ENCODE assay signal across 25 cellular contexts in the genomic region with DNA sequence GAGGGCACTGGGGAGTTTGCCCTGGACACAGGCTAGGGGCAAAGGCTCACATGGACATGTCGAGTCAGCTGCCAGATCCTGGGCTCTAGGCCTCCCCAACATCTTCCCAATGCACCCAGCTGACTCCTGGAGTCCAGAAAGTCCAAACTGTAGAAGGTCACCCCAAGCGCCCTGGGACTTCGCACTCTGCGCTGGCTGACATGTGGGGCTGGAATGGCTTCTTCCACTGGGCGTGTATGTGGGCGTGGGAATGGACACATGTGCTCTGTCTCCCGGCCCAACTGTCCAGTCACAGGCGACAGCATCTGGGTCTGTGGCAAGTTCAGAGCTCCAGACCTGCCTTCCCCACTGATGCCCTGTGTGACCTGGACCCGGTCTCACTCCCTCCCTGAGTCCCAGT. TPM values are rescaled to one million over a fixed set of nuclear protein-coding genes. Genes with fewer than 3 reads are reported as not detected.
A peak's percentile ranks its signal among the peaks of the same experiment; 100 is the strongest.
DNase-seq lines count a peak whose midpoint lies in the region; ATAC-seq and TF ChIP-seq lines count a peak whose summit lies in the region.
"Had no signal": no experiment of that assay in that cellular context is flagged by ENCODE, and none has a peak within 500 bp of the region (broad histone marks: within the 10 kb centered on the region; RNA-seq: fewer than 3 reads in every experiment).

No MANE protein-coding gene starts in this region.

- no peak overlapping the region for H3K9ac ChIP-seq in liver (ENCODE audit: low read depth in 1 of 2, low read length in 2 of 2)

- no peaks in the 10 kb centered on the region for H3K9me3 ChIP-seq in liver (ENCODE audit: control insufficient read depth in 4 of 4, low read length in 3 of 4)
- H3K9me3 ChIP-seq: ascending aorta, sigmoid colon, transverse colon had no signal

- 88% methylated on average over 9 of the region's 9 CpGs for WGBS in liver

- no peak for TF ChIP-seq CTCF in liver (IDR thresholded peaks at IDR 0.05; ENCODE audit: low read depth, low read length, missing input control)
- TF ChIP-seq CTCF in WTC11 (IDR thresholded peaks at IDR 0.05) = no peak

- no peaks in the 10 kb centered on the region for H3K27me3 Mint-ChIP-seq in T-helper 1 cell treated with Interleukin-12 subunit alpha and Interleukin-12 subunit beta and Interleukin-4 antibody, amounts not matched to agents 30 μg/mL and 1 μg/mL, for 36 hours (ENCODE audit: low read depth)
- H3K27me3 Mint-ChIP-seq in stimulated activated naive CD8-positive, alpha-beta T cell treated with anti-CD3 and anti-CD28 coated beads, Interleukin-15, Interleukin-2, amounts not matched to agents 100 ng/mL and 50 ng/mL, for 24 hours = no peaks in the 10 kb centered on the region
- H3K27me3 Mint-ChIP-seq in WTC11 (ENCODE audit: low read depth) = no peaks in the 10 kb centered on the region
- H3K27me3 Mint-ChIP-seq: activated naive CD4-positive, alpha-beta T cell treated with anti-CD3 and anti-CD28 coated beads, Interleukin-2, amount 50 U/mL, for 24 hours; progenitor cell of endocrine pancreas had no signal

- no peaks in the 10 kb centered on the region for H3K27me3 ChIP-seq in liver (ENCODE audit: control insufficient read depth in 4 of 4, insufficient read depth in 4 of 4, low read length in 3 of 4)
- H3K27me3 ChIP-seq: ascending aorta, sigmoid colon, transverse colon had no signal

- H3K27ac Mint-ChIP-seq in T-helper 1 cell treated with Interleukin-12 subunit alpha and Interleukin-12 subunit beta and Interleukin-4 antibody, amounts not matched to agents 30 μg/mL and 1 μg/mL, for 36 hours = peak overlapping the region; percentile 92
- peak overlapping the region; percentile 82 for H3K27ac Mint-ChIP-seq in stimulated activated naive CD8-positive, alpha-beta T cell treated with anti-CD3 and anti-CD28 coated beads, Interleukin-15, Interleukin-2, amounts not matched to agents 100 ng/mL and 50 ng/mL, for 24 hours
- no peak overlapping the region for H3K27ac Mint-ChIP-seq in WTC11
- H3K27ac Mint-ChIP-seq: GM23338, progenitor cell of endocrine pancreas had no signal

- no peak for ATAC-seq in stimulated activated naive CD8-positive, alpha-beta T cell treated with anti-CD3 and anti-CD28 coated beads, Interleukin-15, Interleukin-2, amounts not matched to agents 100 U/mL and 50 U/mL, for 24 hours
- ATAC-seq in WTC11 (no peak), GM19328 (IDR thresholded peaks at IDR 0.05; ENCODE audit: unreplicated experiment) (no peak)
- ATAC-seq: GM23338, left ventricle myocardium superior had no signal

- no peak overlapping the region for H3K4me3 Mint-ChIP-seq in T-helper 1 cell treated with Interleukin-12 subunit alpha and Interleukin-12 subunit beta and Interleukin-4 antibody, amounts not matched to agents 30 μg/mL and 1 μg/mL, for 36 hours
- no peak overlapping the region for H3K4me3 Mint-ChIP-seq in stimulated activated naive CD8-positive, alpha-beta T cell treated with anti-CD3 and anti-CD28 coated beads, Interleukin-15, Interleukin-2, amounts not matched to agents 100 ng/mL and 50 ng/mL, for 24 hours
- no peak overlapping the region for H3K4me3 Mint-ChIP-seq in WTC11
- H3K4me3 Mint-ChIP-seq: activated naive CD4-positive, alpha-beta T cell treated with anti-CD3 and anti-CD28 coated beads, Interleukin-2, amount 50 U/mL, for 24 hours; GM23338 had no signal

- peaks cover 83% of the 10 kb centered on the region for H3K4me1 Mint-ChIP-seq in T-helper 1 cell treated with Interleukin-12 subunit alpha and Interleukin-12 subunit beta and Interleukin-4 antibody, amounts not matched to agents 30 μg/mL and 1 μg/mL, for 36 hours (ENCODE audit: low read depth)
- H3K4me1 Mint-ChIP-seq in stimulated activated naive CD8-positive, alpha-beta T cell treated with anti-CD3 and anti-CD28 coated beads, Interleukin-15, Interleukin-2, amounts not matched to agents 100 ng/mL and 50 ng/mL, for 24 hours (ENCODE audit: low read depth) = peaks cover 85% of the 10 kb centered on the region
- H3K4me1 Mint-ChIP-seq in WTC11 = peaks cover 12% of the 10 kb centered on the region

- POLR2A ChIA-PET in WTC11 (lab: Charles Lee) = interaction anchor here (0.6 kb wide), 1 partner anchor 45 kb away, joined by 7 read pairs; no protein-coding TSS in a partner anchor

- no peak overlapping the region for H3K4me3 ChIP-seq in liver (ENCODE audit: low read depth in 1 of 3, low read length in 3 of 3)
- H3K4me3 ChIP-seq: ascending aorta, GM23338, sigmoid colon, transverse colon had no signal

- DNase-seq in T-helper 1 cell = no peak
- no peak for DNase-seq in stimulated activated naive CD8-positive, alpha-beta T cell treated with anti-CD3 and anti-CD28 coated beads, Interleukin-15, Interleukin-2, amounts not matched to agents 100 U/mL and 50 U/mL, for 24 hours
- DNase-seq in WTC11 (ENCODE audit: low spot score) = no peak
- DNase-seq in NCI-H226 = no peak
- DNase-seq: activated CD4-positive, alpha-beta T cell treated with anti-CD3 and anti-CD28 coated beads for 1 hour; caudate nucleus; dermis blood vessel endothelial cell; DMS79 treated with DMSO at 0.1 percent for 48 hours; KG1; left ventricle myocardium superior; NCI-H510A; SHP77 treated with DMSO at 0.1 percent for 48 hours; sigmoid colon; stimulated activated CD4-positive, alpha-beta T cell treated with anti-CD3 and anti-CD28 coated beads, Interleukin-15, amount 100 ng/mL, for 24 hours; SW 1271; transverse colon had no signal

- H3K36me3 Mint-ChIP-seq in T-helper 1 cell treated with Interleukin-12 subunit alpha and Interleukin-12 subunit beta and Interleukin-4 antibody, amounts not matched to agents 30 μg/mL and 1 μg/mL, for 36 hours (ENCODE audit: low read depth) = peaks cover 34% of the 10 kb centered on the region
- H3K36me3 Mint-ChIP-seq in stimulated activated naive CD8-positive, alpha-beta T cell treated with anti-CD3 and anti-CD28 coated beads, Interleukin-15, Interleukin-2, amounts not matched to agents 100 ng/mL and 50 ng/mL, for 24 hours (ENCODE audit: low read depth) = peaks cover 3% of the 10 kb centered on the region
- H3K36me3 Mint-ChIP-seq in WTC11 = no peaks in the 10 kb centered on the region
- H3K36me3 Mint-ChIP-seq: activated naive CD4-positive, alpha-beta T cell treated with anti-CD3 and anti-CD28 coated beads, Interleukin-2, amount 50 U/mL, for 24 hours had no signal

- no peak for TF ChIP-seq RAD21 in liver (IDR thresholded peaks at IDR 0.05)

- peaks cover 8 to 23% (median 18%) of the 10 kb centered on the region in 4 donors for H3K4me1 ChIP-seq in liver (ENCODE audit: control insufficient read depth in 4 of 4, insufficient read depth in 4 of 4, low read length in 3 of 4)
- H3K4me1 ChIP-seq: ascending aorta, sigmoid colon had no signal

- no peaks in the 10 kb centered on the region for H3K36me3 ChIP-seq in liver (ENCODE audit: control insufficient read depth in 4 of 4, insufficient read depth in 3 of 4, low read depth in 1 of 4, low read length in 3 of 4)
- H3K36me3 ChIP-seq: ascending aorta, sigmoid colon, transverse colon had no signal

- no peak overlapping the region for H3K27ac ChIP-seq in liver (ENCODE audit: low read depth in 1 of 2, low read length in 2 of 2)
- H3K27ac ChIP-seq: 22Rv1, ascending aorta, sigmoid colon, transverse colon had no signal

- H3K9me3 Mint-ChIP-seq in T-helper 1 cell treated with Interleukin-12 subunit alpha and Interleukin-12 subunit beta and Interleukin-4 antibody, amounts not matched to agents 30 μg/mL and 1 μg/mL, for 36 hours = peaks cover 5% of the 10 kb centered on the region
- no peaks in the 10 kb centered on the region for H3K9me3 Mint-ChIP-seq in stimulated activated naive CD8-positive, alpha-beta T cell treated with anti-CD3 and anti-CD28 coated beads, Interleukin-15, Interleukin-2, amounts not matched to agents 100 ng/mL and 50 ng/mL, for 24 hours
- peaks cover 10% of the 10 kb centered on the region; the same call in 1 of the 2 replicates for H3K9me3 Mint-ChIP-seq in WTC11
- H3K9me3 Mint-ChIP-seq: activated naive CD4-positive, alpha-beta T cell treated with anti-CD3 and anti-CD28 coated beads, Interleukin-2, amount 50 U/mL, for 24 hours; GM23338 had no signal

- CTCF ChIA-PET in WTC11 (lab: Charles Lee) = no interaction called here

TF ChIP-seq in liver, 16 proteins besides CTCF, POLR2A, EP300 and RAD21:
- no peak for TF ChIP-seq EGR1 (IDR thresholded peaks at IDR 0.05; ENCODE audit: low read depth in 2 of 2)
- TF ChIP-seq RXRA (IDR thresholded peaks at IDR 0.05) = peak in 1 of 2 donors; percentile 19
- no peak for TF ChIP-seq YY1 (IDR thresholded peaks at IDR 0.05)
- TF ChIP-seq HNF4A (conservative IDR thresholded peaks at IDR 0.05) = peak; percentile 26 to 47

TF ChIP-seq in WTC11, 78 proteins besides CTCF, POLR2A, EP300 and RAD21 (continues in another document):
- TF ChIP-seq EMX1 (CRISPR knock-in tag; IDR thresholded peaks at IDR 0.05) (no peak), ZNF281 (CRISPR knock-in tag; IDR thresholded peaks at IDR 0.05) (no peak)

RNA-seq across cellular contexts. Expression of gene FURIN, which starts 13.2 kb away (rescaled TPM):
- total RNA-seq in liver (100 to 1,000 TPM; 124 to 204 TPM), WTC11 (2021) (36.8 to 46.3 TPM (median 38.6 TPM) in 3 replicates)
- 100 to 1,000 TPM; 102 to 258 TPM for polyA plus RNA-seq in liver

RNA-seq across cellular contexts. Expression of gene FES, which starts 29.2 kb away (rescaled TPM):
- total RNA-seq in liver (10 to 100 TPM; 42.8 to 43.1 TPM), WTC11 (2021) (9.7 to 10.2 TPM (median 10.0 TPM) in 3 replicates)
- polyA plus RNA-seq in liver = 10 to 100 TPM; 12.1 to 14.7 TPM

RNA-seq across cellular contexts. Expression of gene MAN2A2, which starts 48.0 kb away (rescaled TPM):
- 100 to 1,000 TPM in 1 of 2 donors, 10 to 100 TPM in 1; 73.9 to 111 TPM for total RNA-seq in liver
- polyA plus RNA-seq in liver = 10 to 100 TPM; 17.3 to 27.8 TPM
- total RNA-seq in WTC11 (2021) = 27.9 to 31.5 TPM (median 31.0 TPM) in 3 replicates
